ENCODE assay signal across 1 cellular context in the genomic region with DNA sequence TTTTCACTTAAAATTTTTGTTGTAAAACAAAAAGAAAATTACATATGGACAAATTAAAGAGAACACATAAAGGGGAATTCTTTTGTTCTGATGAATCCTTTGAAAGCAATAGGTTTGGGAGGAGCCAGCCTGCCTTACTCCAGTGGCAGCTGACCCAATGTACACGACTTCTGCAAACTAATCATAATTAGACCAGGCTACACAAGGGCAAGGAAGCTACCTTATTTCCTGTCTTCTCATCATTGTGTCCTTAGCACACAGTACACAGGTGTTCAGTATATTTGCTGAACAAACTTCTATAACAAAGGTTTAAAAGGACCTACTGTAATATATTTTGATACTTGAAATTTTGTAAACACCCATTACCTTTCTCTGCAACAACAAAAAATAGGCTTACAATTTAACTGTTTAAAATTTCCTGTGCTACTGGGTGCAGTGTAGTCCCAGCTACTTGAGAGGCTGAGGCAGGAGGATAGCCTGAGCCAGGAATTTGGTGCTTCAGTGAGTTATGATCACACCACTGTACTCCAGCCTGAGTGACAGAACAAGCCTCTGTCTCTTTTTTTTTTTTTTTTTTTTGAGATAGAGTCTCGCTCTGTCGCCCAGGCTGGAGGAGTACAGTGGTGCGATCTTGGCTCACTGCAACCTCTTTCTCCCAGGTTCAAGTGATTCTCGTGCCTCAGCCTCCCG.
TF ChIP-seq lines count a peak whose summit lies in the region.

No MANE protein-coding gene starts in this region.

TF ChIP-seq in HepG2, 621 proteins besides CTCF, POLR2A, EP300 and RAD21 (continues in another document):
- TF ChIP-seq NCOA2 (CRISPR knock-in tag; IDR thresholded peaks at IDR 0.05) = no peak
- TF ChIP-seq FOXA3 (CRISPR knock-in tag; IDR thresholded peaks at IDR 0.05) = peak; percentile 57
- TF ChIP-seq, protein P1, sequence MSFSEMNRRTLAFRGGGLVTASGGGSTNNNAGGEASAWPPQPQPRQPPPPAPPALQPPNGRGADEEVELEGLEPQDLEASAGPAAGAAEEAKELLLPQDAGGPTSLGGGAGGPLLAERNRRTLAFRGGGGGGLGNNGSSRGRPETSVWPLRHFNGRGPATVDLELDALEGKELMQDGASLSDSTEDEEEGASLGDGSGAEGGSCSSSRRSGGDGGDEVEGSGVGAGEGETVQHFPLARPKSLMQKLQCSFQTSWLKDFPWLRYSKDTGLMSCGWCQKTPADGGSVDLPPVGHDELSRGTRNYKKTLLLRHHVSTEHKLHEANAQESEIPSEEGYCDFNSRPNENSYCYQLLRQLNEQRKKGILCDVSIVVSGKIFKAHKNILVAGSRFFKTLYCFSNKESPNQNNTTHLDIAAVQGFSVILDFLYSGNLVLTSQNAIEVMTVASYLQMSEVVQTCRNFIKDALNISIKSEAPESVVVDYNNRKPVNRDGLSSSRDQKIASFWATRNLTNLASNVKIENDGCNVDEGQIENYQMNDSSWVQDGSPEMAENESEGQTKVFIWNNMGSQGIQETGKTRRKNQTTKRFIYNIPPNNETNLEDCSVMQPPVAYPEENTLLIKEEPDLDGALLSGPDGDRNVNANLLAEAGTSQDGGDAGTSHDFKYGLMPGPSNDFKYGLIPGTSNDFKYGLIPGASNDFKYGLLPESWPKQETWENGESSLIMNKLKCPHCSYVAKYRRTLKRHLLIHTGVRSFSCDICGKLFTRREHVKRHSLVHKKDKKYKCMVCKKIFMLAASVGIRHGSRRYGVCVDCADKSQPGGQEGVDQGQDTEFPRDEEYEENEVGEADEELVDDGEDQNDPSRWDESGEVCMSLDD (CRISPR knock-in tag; IDR thresholded peaks at IDR 0.05; ENCODE audit: borderline replicate concordance) = no peak
- TF ChIP-seq ZBTB1 (CRISPR knock-in tag; IDR thresholded peaks at IDR 0.05; ENCODE audit: borderline replicate concordance) = no peak
- TF ChIP-seq JUND (CRISPR knock-in tag; IDR thresholded peaks at IDR 0.05) = no peak
- TF ChIP-seq, protein P2, sequence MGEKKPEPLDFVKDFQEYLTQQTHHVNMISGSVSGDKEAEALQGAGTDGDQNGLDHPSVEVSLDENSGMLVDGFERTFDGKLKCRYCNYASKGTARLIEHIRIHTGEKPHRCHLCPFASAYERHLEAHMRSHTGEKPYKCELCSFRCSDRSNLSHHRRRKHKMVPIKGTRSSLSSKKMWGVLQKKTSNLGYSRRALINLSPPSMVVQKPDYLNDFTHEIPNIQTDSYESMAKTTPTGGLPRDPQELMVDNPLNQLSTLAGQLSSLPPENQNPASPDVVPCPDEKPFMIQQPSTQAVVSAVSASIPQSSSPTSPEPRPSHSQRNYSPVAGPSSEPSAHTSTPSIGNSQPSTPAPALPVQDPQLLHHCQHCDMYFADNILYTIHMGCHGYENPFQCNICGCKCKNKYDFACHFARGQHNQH (CRISPR knock-in tag; IDR thresholded peaks at IDR 0.05) = no peak
- TF ChIP-seq ZFP37 (CRISPR knock-in tag; IDR thresholded peaks at IDR 0.05; ENCODE audit: borderline replicate concordance) = no peak
- 0 out of 2 replicates have a peak, but pooled peaks have one; percentile 16 for TF ChIP-seq HMG20A (CRISPR knock-in tag; IDR thresholded peaks at IDR 0.05; ENCODE audit: borderline replicate concordance)
- TF ChIP-seq ZNF263 (CRISPR knock-in tag; IDR thresholded peaks at IDR 0.05) = no peak
- no peak for TF ChIP-seq NFIC (IDR thresholded peaks at IDR 0.05; ENCODE audit: low read length)
- TF ChIP-seq ZNF737 (CRISPR knock-in tag; IDR thresholded peaks at IDR 0.05; ENCODE audit: borderline replicate concordance) = no peak
- TF ChIP-seq ZSCAN21 (CRISPR knock-in tag; IDR thresholded peaks at IDR 0.05; ENCODE audit: borderline replicate concordance) = no peak
- TF ChIP-seq SNAPC2 (CRISPR knock-in tag; IDR thresholded peaks at IDR 0.05) = no peak
- no peak for TF ChIP-seq PAF1 (CRISPR knock-in tag; IDR thresholded peaks at IDR 0.05)
- no peak for TF ChIP-seq SOX13 (IDR thresholded peaks at IDR 0.05)
- TF ChIP-seq SOX13 (CRISPR knock-in tag; conservative IDR thresholded peaks at IDR 0.05 in 1 of 2, IDR thresholded peaks at IDR 0.05 in 1 of 2) = peak in 1 of 2 experiments; percentile 72; a peak in 2 of 4 replicates
- no peak for TF ChIP-seq STAG1 (CRISPR knock-in tag; IDR thresholded peaks at IDR 0.05)
- TF ChIP-seq ETV5 (CRISPR knock-in tag; IDR thresholded peaks at IDR 0.05; ENCODE audit: borderline replicate concordance) = peak; percentile 66; the same call in 1 of the 2 replicates
- TF ChIP-seq, protein P3, sequence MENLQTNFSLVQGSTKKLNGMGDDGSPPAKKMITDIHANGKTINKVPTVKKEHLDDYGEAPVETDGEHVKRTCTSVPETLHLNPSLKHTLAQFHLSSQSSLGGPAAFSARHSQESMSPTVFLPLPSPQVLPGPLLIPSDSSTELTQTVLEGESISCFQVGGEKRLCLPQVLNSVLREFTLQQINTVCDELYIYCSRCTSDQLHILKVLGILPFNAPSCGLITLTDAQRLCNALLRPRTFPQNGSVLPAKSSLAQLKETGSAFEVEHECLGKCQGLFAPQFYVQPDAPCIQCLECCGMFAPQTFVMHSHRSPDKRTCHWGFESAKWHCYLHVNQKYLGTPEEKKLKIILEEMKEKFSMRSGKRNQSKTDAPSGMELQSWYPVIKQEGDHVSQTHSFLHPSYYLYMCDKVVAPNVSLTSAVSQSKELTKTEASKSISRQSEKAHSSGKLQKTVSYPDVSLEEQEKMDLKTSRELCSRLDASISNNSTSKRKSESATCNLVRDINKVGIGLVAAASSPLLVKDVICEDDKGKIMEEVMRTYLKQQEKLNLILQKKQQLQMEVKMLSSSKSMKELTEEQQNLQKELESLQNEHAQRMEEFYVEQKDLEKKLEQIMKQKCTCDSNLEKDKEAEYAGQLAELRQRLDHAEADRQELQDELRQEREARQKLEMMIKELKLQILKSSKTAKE (CRISPR knock-in tag; IDR thresholded peaks at IDR 0.05; ENCODE audit: borderline replicate concordance) = no peak
- no peak for TF ChIP-seq TRIM24 (CRISPR knock-in tag; IDR thresholded peaks at IDR 0.05)
- 0 out of 2 replicates have a peak, but pooled peaks have one; percentile 18 for TF ChIP-seq RXRB (CRISPR knock-in tag; IDR thresholded peaks at IDR 0.05; ENCODE audit: borderline replicate concordance)
- TF ChIP-seq, protein P4, sequence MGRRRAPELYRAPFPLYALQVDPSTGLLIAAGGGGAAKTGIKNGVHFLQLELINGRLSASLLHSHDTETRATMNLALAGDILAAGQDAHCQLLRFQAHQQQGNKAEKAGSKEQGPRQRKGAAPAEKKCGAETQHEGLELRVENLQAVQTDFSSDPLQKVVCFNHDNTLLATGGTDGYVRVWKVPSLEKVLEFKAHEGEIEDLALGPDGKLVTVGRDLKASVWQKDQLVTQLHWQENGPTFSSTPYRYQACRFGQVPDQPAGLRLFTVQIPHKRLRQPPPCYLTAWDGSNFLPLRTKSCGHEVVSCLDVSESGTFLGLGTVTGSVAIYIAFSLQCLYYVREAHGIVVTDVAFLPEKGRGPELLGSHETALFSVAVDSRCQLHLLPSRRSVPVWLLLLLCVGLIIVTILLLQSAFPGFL (CRISPR knock-in tag; IDR thresholded peaks at IDR 0.05) = no peak
- TF ChIP-seq ZNF878 (CRISPR knock-in tag; IDR thresholded peaks at IDR 0.05) = no peak
- TF ChIP-seq, protein P5, sequence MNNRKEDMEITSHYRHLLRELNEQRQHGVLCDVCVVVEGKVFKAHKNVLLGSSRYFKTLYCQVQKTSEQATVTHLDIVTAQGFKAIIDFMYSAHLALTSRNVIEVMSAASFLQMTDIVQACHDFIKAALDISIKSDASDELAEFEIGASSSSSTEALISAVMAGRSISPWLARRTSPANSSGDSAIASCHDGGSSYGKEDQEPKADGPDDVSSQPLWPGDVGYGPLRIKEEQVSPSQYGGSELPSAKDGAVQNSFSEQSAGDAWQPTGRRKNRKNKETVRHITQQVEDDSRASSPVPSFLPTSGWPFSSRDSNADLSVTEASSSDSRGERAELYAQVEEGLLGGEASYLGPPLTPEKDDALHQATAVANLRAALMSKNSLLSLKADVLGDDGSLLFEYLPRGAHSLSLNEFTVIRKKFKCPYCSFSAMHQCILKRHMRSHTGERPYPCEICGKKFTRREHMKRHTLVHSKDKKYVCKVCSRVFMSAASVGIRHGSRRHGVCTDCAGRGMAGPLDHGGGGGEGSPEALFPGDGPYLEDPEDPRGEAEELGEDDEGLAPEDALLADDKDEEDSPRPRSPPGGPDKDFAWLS (CRISPR knock-in tag; IDR thresholded peaks at IDR 0.05; ENCODE audit: borderline replicate concordance) = no peak
- TF ChIP-seq, protein P6, sequence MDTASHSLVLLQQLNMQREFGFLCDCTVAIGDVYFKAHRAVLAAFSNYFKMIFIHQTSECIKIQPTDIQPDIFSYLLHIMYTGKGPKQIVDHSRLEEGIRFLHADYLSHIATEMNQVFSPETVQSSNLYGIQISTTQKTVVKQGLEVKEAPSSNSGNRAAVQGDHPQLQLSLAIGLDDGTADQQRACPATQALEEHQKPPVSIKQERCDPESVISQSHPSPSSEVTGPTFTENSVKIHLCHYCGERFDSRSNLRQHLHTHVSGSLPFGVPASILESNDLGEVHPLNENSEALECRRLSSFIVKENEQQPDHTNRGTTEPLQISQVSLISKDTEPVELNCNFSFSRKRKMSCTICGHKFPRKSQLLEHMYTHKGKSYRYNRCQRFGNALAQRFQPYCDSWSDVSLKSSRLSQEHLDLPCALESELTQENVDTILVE (CRISPR knock-in tag; IDR thresholded peaks at IDR 0.05) = no peak
- peak; percentile 77 for TF ChIP-seq SOX5 (CRISPR knock-in tag; IDR thresholded peaks at IDR 0.05; ENCODE audit: borderline replicate concordance)
- TF ChIP-seq MIXL1 (CRISPR knock-in tag; IDR thresholded peaks at IDR 0.05) = peak; percentile 64; the same call in 1 of the 2 replicates
- TF ChIP-seq, protein P7, sequence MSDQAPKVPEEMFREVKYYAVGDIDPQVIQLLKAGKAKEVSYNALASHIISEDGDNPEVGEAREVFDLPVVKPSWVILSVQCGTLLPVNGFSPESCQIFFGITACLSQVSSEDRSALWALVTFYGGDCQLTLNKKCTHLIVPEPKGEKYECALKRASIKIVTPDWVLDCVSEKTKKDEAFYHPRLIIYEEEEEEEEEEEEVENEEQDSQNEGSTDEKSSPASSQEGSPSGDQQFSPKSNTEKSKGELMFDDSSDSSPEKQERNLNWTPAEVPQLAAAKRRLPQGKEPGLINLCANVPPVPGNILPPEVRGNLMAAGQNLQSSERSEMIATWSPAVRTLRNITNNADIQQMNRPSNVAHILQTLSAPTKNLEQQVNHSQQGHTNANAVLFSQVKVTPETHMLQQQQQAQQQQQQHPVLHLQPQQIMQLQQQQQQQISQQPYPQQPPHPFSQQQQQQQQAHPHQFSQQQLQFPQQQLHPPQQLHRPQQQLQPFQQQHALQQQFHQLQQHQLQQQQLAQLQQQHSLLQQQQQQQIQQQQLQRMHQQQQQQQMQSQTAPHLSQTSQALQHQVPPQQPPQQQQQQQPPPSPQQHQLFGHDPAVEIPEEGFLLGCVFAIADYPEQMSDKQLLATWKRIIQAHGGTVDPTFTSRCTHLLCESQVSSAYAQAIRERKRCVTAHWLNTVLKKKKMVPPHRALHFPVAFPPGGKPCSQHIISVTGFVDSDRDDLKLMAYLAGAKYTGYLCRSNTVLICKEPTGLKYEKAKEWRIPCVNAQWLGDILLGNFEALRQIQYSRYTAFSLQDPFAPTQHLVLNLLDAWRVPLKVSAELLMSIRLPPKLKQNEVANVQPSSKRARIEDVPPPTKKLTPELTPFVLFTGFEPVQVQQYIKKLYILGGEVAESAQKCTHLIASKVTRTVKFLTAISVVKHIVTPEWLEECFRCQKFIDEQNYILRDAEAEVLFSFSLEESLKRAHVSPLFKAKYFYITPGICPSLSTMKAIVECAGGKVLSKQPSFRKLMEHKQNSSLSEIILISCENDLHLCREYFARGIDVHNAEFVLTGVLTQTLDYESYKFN (CRISPR knock-in tag; conservative IDR thresholded peaks at IDR 0.05) = 0 out of 2 replicates have a peak, but pooled peaks have one; percentile 36
- no peak for TF ChIP-seq MTF1 (CRISPR knock-in tag; IDR thresholded peaks at IDR 0.05)
- TF ChIP-seq, protein P8, sequence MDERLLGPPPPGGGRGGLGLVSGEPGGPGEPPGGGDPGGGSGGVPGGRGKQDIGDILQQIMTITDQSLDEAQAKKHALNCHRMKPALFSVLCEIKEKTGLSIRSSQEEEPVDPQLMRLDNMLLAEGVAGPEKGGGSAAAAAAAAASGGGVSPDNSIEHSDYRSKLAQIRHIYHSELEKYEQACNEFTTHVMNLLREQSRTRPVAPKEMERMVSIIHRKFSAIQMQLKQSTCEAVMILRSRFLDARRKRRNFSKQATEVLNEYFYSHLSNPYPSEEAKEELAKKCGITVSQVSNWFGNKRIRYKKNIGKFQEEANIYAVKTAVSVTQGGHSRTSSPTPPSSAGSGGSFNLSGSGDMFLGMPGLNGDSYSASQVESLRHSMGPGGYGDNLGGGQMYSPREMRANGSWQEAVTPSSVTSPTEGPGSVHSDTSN (CRISPR knock-in tag; IDR thresholded peaks at IDR 0.05) = 0 out of 2 replicates have a peak, but pooled peaks have one; percentile 19
- TF ChIP-seq SALL2 (CRISPR knock-in tag; IDR thresholded peaks at IDR 0.05) = no peak
- TF ChIP-seq SRSF4 (IDR thresholded peaks at IDR 0.05; ENCODE audit: low read depth, low read length, poor library complexity, severe bottlenecking) = no peak
- peak; percentile 59; the same call in 1 of the 2 replicates for TF ChIP-seq SP5 (CRISPR knock-in tag; IDR thresholded peaks at IDR 0.05; ENCODE audit: borderline replicate concordance, low read depth)
- TF ChIP-seq, protein P9, sequence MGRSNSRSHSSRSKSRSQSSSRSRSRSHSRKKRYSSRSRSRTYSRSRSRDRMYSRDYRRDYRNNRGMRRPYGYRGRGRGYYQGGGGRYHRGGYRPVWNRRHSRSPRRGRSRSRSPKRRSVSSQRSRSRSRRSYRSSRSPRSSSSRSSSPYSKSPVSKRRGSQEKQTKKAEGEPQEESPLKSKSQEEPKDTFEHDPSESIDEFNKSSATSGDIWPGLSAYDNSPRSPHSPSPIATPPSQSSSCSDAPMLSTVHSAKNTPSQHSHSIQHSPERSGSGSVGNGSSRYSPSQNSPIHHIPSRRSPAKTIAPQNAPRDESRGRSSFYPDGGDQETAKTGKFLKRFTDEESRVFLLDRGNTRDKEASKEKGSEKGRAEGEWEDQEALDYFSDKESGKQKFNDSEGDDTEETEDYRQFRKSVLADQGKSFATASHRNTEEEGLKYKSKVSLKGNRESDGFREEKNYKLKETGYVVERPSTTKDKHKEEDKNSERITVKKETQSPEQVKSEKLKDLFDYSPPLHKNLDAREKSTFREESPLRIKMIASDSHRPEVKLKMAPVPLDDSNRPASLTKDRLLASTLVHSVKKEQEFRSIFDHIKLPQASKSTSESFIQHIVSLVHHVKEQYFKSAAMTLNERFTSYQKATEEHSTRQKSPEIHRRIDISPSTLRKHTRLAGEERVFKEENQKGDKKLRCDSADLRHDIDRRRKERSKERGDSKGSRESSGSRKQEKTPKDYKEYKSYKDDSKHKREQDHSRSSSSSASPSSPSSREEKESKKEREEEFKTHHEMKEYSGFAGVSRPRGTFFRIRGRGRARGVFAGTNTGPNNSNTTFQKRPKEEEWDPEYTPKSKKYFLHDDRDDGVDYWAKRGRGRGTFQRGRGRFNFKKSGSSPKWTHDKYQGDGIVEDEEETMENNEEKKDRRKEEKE (IDR thresholded peaks at IDR 0.05) = no peak
- TF ChIP-seq, protein P10, sequence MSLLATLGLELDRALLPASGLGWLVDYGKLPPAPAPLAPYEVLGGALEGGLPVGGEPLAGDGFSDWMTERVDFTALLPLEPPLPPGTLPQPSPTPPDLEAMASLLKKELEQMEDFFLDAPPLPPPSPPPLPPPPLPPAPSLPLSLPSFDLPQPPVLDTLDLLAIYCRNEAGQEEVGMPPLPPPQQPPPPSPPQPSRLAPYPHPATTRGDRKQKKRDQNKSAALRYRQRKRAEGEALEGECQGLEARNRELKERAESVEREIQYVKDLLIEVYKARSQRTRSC (CRISPR knock-in tag; IDR thresholded peaks at IDR 0.05; ENCODE audit: low read depth) = no peak
- TF ChIP-seq SRF (IDR thresholded peaks at IDR 0.05; ENCODE audit: low read depth, low read length) = no peak
- TF ChIP-seq SOX6 (IDR thresholded peaks at IDR 0.05) = no peak
- TF ChIP-seq SOX6 (CRISPR knock-in tag; IDR thresholded peaks at IDR 0.05) = peak; percentile 49; the same call in 1 of the 2 replicates
- TF ChIP-seq ZNF713 (CRISPR knock-in tag; IDR thresholded peaks at IDR 0.05) = no peak
- no peak for TF ChIP-seq NCOA1 (CRISPR knock-in tag; IDR thresholded peaks at IDR 0.05)
- TF ChIP-seq THAP11 (CRISPR knock-in tag; IDR thresholded peaks at IDR 0.05) = no peak
